11 cellular contexts compared by ENCODE assay signal in the genomic region with DNA sequence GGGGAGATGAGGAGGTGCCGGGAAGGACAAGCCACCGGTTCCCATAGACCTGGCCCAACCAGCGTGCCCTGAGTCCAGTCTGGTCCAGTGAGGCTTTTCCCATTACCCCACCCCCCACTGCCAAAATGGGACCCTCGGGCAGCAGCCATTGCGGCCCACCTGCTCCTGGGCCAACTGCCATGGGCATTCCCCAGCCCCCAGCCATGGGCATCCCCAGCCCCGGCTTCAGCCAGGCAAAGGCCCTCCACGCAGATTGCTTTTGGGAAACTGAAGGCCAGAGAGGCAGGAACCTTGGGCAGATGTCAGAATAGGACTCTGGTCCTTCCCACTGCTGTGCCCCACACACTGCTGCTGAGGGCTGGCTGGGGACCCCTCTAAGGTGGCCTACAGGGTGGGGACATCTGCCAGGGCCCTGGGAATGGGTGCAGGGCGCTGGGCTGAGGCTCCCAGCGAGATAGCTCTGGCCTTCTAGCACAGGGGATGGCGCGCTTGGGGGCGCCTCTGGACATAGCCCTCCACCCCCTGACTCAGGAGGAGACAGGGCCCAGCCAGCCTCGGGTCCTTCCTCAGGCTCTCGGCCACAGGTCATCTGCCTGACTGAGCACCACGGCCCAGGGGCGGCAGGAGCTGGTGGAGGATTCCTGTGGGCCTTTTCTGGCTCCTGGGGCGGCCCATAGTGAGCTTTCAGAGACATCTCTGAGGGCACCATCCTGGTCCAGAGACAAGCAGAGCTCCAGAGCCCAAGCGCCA. TPM values are rescaled to one million over a fixed set of nuclear protein-coding genes. Genes with fewer than 3 reads are reported as not detected.
A peak's percentile ranks its signal among the peaks of the same experiment; 100 is the strongest.
DNase-seq lines count a peak whose midpoint lies in the region; ATAC-seq and FAIRE-seq lines count a peak whose summit lies in the region.
"Had no signal": no experiment of that assay in that cellular context is flagged by ENCODE, and none has a peak within 500 bp of the region (broad histone marks: within the 10 kb centered on the region; RNA-seq: fewer than 3 reads in every experiment).

No MANE protein-coding gene starts in this region.

- DNase-seq in Daoy (ENCODE audit: low read depth) = peak; percentile 2
- peak; percentile 38 for DNase-seq in activated CD8-positive, alpha-beta memory T cell treated with anti-CD3 and anti-CD28 coated beads, Interleukin-2, amount 50 U/mL, for 4 hours
- peak; percentile 22 to 69 (median 55) for DNase-seq in right cardiac atrium
- peak; percentile 28 to 43 for DNase-seq in stimulated activated CD4-positive, alpha-beta T cell treated with anti-CD3 and anti-CD28 coated beads, Interleukin-2, amount 100 ng/mL, for 24 hours
- DNase-seq in NCI-H345 (lab: John Stamatoyannopoulos, UW) = no peak
- no peak for DNase-seq in HTR-8/SVneo (ENCODE audit: insufficient read length, low spot score)
- no peak for DNase-seq in occipital lobe (lab: John Stamatoyannopoulos, UW)
- DNase-seq: NCI-H2029 had no signal

- ATAC-seq in right cardiac atrium = no peak
- ATAC-seq in GM18870 (IDR thresholded peaks at IDR 0.05; ENCODE audit: unreplicated experiment) = no peak

- H3K9me3 ChIP-seq in right cardiac atrium (ENCODE audit: control insufficient read depth, low read length) = no peaks in the 10 kb centered on the region

- 81% methylated on average over 18 of the region's 18 CpGs for WGBS in right cardiac atrium

- no peaks in the 10 kb centered on the region for H3K27me3 ChIP-seq in right cardiac atrium (ENCODE audit: control insufficient read depth, insufficient read depth)

- no peak overlapping the region for H3K4me3 ChIP-seq in right cardiac atrium (ENCODE audit: low read length)
- H3K4me3 ChIP-seq: lung had no signal

- peak overlapping the region; percentile 19 for H3K27ac ChIP-seq in right cardiac atrium (ENCODE audit: low read length)

- intact Hi-C loops in right cardiac atrium (cut with DNase I) = no loop called here

- no peak for FAIRE-seq in HTR-8/SVneo (lab: Jason Lieb, UNC)

- peaks cover 18% of the 10 kb centered on the region for H3K4me1 ChIP-seq in right cardiac atrium (ENCODE audit: control insufficient read depth, insufficient read depth, low read length)

RNA-seq across cellular contexts. Expression of a gene that starts 4.9 kb away (rescaled TPM):
- total RNA-seq in Daoy (2014; rRNA removed; shearing (Covaris generic)) = 73.1 and 87.7 TPM in 2 replicates
- 10 to 100 TPM; 39.9 to 55.8 (median 49.9) TPM for total RNA-seq in right cardiac atrium
- 39.0 TPM for polyA plus RNA-seq in right cardiac atrium
- total RNA-seq in occipital lobe = 13.1 TPM

RNA-seq across cellular contexts. Expression of a gene that starts 47.0 kb away (rescaled TPM):
- total RNA-seq in Daoy (2014; rRNA removed; shearing (Covaris generic)) = 59.4 and 82.5 TPM in 2 replicates
- total RNA-seq in right cardiac atrium (10 to 100 TPM; 22.1 to 40.0 (median 26.8) TPM), occipital lobe (17.5 TPM)
- 21.8 TPM for polyA plus RNA-seq in right cardiac atrium

RNA-seq across cellular contexts. Expression of a gene that starts 47.1 kb away (rescaled TPM):
- total RNA-seq in Daoy (2014; rRNA removed; shearing (Covaris generic)) = not detected in 2 replicates
- total RNA-seq in right cardiac atrium = under 1 TPM in 1 of 4 donors, not detected in 3; 0.06 TPM
- polyA plus RNA-seq in right cardiac atrium = not detected
- total RNA-seq in occipital lobe = not detected
- total RNA-seq: T-helper 2 cell treated with Interferon-gamma antibody and Interleukin-4, amounts not matched to agents 100 ng/mL and 5 ng/mL, for 36 hours had no signal

RNA-seq across cellular contexts. Expression of a gene that starts 47.2 kb away (rescaled TPM):
- total RNA-seq in Daoy (2014; rRNA removed; shearing (Covaris generic)) = 12.6 and 16.3 TPM in 2 replicates
- total RNA-seq in right cardiac atrium = 10 to 100 TPM; 13.2 to 19.7 (median 17.4) TPM
- polyA plus RNA-seq in right cardiac atrium = 13.0 TPM
- total RNA-seq in occipital lobe = 11.7 TPM

Comparison
In these comparisons a context has a peak if more than half of its experiments do, and no peak if none do; other contexts are left out.
1. DNase-seq: peak in Daoy (single experiment), activated CD8-positive, alpha-beta memory T cell treated with anti-CD3 and anti-CD28 coated beads, Interleukin-2, amount 50 U/mL, for 4 hours (single experiment), right cardiac atrium (3 of 3) and stimulated activated CD4-positive, alpha-beta T cell treated with anti-CD3 and anti-CD28 coated beads, Interleukin-2, amount 100 ng/mL, for 24 hours (2 of 2); none in NCI-H345 (single experiment), HTR-8/SVneo (single experiment) and occipital lobe (single experiment).